ENCODE assay signal across 22 cellular contexts in the genomic region with DNA sequence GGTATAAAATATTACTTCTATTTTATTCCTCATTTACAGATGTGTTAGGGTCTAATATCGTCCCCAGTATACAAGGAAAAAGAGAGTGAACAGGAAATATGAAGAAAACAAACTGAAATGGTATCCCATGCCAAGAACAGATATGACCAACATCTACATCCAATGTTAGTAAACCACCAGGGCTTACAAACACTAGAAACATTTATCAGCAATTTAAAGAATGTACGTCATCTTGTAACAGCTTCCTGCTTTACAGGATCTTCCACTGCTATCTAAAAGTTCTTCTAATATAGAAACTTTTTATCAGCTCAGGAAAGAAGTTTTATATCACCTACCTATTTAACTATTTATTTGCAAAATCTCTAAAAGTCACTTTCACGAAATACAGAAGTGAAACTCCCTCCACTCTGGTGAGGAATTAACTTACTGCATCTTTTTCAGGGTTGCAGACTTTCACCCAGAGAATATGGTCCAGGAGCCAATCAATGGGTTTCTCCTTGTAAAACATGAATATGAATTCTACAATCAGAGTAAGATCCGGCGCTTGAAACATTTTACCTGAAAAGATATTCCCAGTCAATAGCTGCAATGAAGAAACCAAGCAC. TPM values are rescaled to one million over a fixed set of nuclear protein-coding genes. Genes with fewer than 3 reads are reported as not detected.
DNase-seq lines count a peak whose midpoint lies in the region; ATAC-seq and TF ChIP-seq lines count a peak whose summit lies in the region.
"Had no signal": no experiment of that assay in that cellular context is flagged by ENCODE, and none has a peak within 500 bp of the region (broad histone marks: within the 10 kb centered on the region; RNA-seq: fewer than 3 reads in every experiment).

No MANE protein-coding gene starts in this region.

- peak overlapping the region; percentile 33 for H3K27ac Mint-ChIP-seq in activated CD4-positive, alpha-beta T cell treated with anti-CD3 and anti-CD28 coated beads for 36 hours
- peak overlapping the region; percentile 40 to 89 (median 82) for H3K27ac Mint-ChIP-seq in immature natural killer cell
- H3K27ac Mint-ChIP-seq: neural progenitor cell had no signal

- BruUV-seq in OCI-LY7 (replicated peaks; lab: Mats Ljungman, UMichigan): no TSS peak

- H3K36me3 Mint-ChIP-seq in activated CD4-positive, alpha-beta T cell treated with anti-CD3 and anti-CD28 coated beads for 36 hours (ENCODE audit: low read depth): peaks cover 23% of the 10 kb centered on the region
- peaks cover 23 to 46% (median 34%) of the 10 kb centered on the region in 3 donors for H3K36me3 Mint-ChIP-seq in immature natural killer cell
- H3K36me3 Mint-ChIP-seq: neural progenitor cell had no signal

- H3K27me3 Mint-ChIP-seq in activated CD4-positive, alpha-beta T cell treated with anti-CD3 and anti-CD28 coated beads for 36 hours: no peaks in the 10 kb centered on the region
- peaks cover 0 to 6% (median 2%) of the 10 kb centered on the region in 3 donors for H3K27me3 Mint-ChIP-seq in immature natural killer cell (ENCODE audit: low read depth in 3 of 3)

- H3K4me3 ChIP-seq in OCI-LY7 (ENCODE audit: low read depth, low read length, poor library complexity, severe bottlenecking) (no peak overlapping the region), colonic mucosa (no peak overlapping the region)
- H3K4me3 ChIP-seq: A549, cardiac muscle cell, dorsolateral prefrontal cortex, neural progenitor cell, sigmoid colon had no signal

- H3K9me3 ChIP-seq in OCI-LY7 (ENCODE audit: low read length): no peaks in the 10 kb centered on the region
- no peaks in the 10 kb centered on the region for H3K9me3 ChIP-seq in colonic mucosa
- H3K9me3 ChIP-seq: A549, BE2C, sigmoid colon had no signal

- H3K4me1 ChIP-seq in OCI-LY7 (ENCODE audit: insufficient read depth, low read length, poor library complexity, severe bottlenecking): peaks cover 15% of the 10 kb centered on the region
- no peaks in the 10 kb centered on the region for H3K4me1 ChIP-seq in colonic mucosa
- H3K4me1 ChIP-seq: A549, BE2C, neural progenitor cell, sigmoid colon had no signal

- intact Hi-C loops in activated CD4-positive, alpha-beta T cell treated with anti-CD3 and anti-CD28 coated beads for 36 hours (cut with DNase I, micrococcal nuclease): no loop called here
- intact Hi-C loops in OCI-LY7 (cut with micrococcal nuclease; ENCODE audit: unreplicated experiment) (no loop called here), colonic mucosa (cut with DNase I) (loop anchor here (10.0 kb wide), 1 partner anchor 421 kb away; no protein-coding TSS in a partner anchor)

- CTCF ChIA-PET in activated CD4-positive, alpha-beta T cell treated with anti-CD3 and anti-CD28 coated beads for 36 hours (lab: Charles Lee): interaction anchor here (0.6 to 1.7 kb wide), 2 partner anchors 147 to 197 kb away, joined by 3 to 4 read pairs; no protein-coding TSS in a partner anchor
- CTCF ChIA-PET in OCI-LY7 (lab: Charles Lee; ENCODE audit: unreplicated experiment): no interaction called here

- no peaks in the 10 kb centered on the region for H4K20me1 ChIP-seq in OCI-LY7 (ENCODE audit: insufficient read depth, low read length)

- H3K4me1 Mint-ChIP-seq in activated CD4-positive, alpha-beta T cell treated with anti-CD3 and anti-CD28 coated beads for 36 hours: peaks cover 14% of the 10 kb centered on the region
- H3K4me1 Mint-ChIP-seq in immature natural killer cell: peaks cover 47 to 69% of the 10 kb centered on the region in 2 donors
- H3K4me1 Mint-ChIP-seq: neural progenitor cell had no signal

- H3K79me2 ChIP-seq in OCI-LY7 (ENCODE audit: insufficient read depth, low read depth, low read length): no peaks in the 10 kb centered on the region

- H3K9ac ChIP-seq in colonic mucosa (ENCODE audit: low read depth in 2 of 2, low read length in 2 of 2): no peak overlapping the region
- H3K9ac ChIP-seq: neural progenitor cell had no signal

- no peaks in the 10 kb centered on the region for H3K9me2 ChIP-seq in OCI-LY7 (ENCODE audit: insufficient read depth, low read length)

- H3K27me3 ChIP-seq in colonic mucosa: no peaks in the 10 kb centered on the region
- H3K27me3 ChIP-seq: BE2C, cardiac muscle cell, dorsolateral prefrontal cortex, neural progenitor cell, sigmoid colon had no signal

- POLR2A ChIA-PET in activated CD4-positive, alpha-beta T cell treated with anti-CD3 and anti-CD28 coated beads for 36 hours (lab: Charles Lee): no interaction called here
- POLR2A ChIA-PET in OCI-LY7 (lab: Charles Lee): no interaction called here

- H2AFZ ChIP-seq in OCI-LY7 (ENCODE audit: low read length): no peak overlapping the region
- H2AFZ ChIP-seq: neural progenitor cell had no signal

- H3K4me2 ChIP-seq in OCI-LY7 (ENCODE audit: low read length): peak overlapping the region; percentile 5; the same call in 1 of the 2 replicates
- H3K4me2 ChIP-seq: A549, neural progenitor cell had no signal

- H3K36me3 ChIP-seq in OCI-LY7 (ENCODE audit: insufficient read depth, low read length): peaks cover 5% of the 10 kb centered on the region; the same call in 1 of the 2 replicates
- H3K36me3 ChIP-seq in colonic mucosa: no peaks in the 10 kb centered on the region
- H3K36me3 ChIP-seq: BE2C, cardiac muscle cell, neural progenitor cell had no signal

- H3K4me3 Mint-ChIP-seq in activated CD4-positive, alpha-beta T cell treated with anti-CD3 and anti-CD28 coated beads for 36 hours: no peak overlapping the region
- H3K4me3 Mint-ChIP-seq in immature natural killer cell: no peak overlapping the region
- H3K4me3 Mint-ChIP-seq: neural progenitor cell had no signal

- ATAC-seq in activated CD4-positive, alpha-beta T cell treated with anti-CD3 and anti-CD28 coated beads for 36 hours: no peak
- ATAC-seq in stimulated activated naive CD8-positive, alpha-beta T cell treated with anti-CD3 and anti-CD28 coated beads, Interleukin-15, Interleukin-2, amounts not matched to agents 100 U/mL and 50 U/mL, for 24 hours: no peak
- ATAC-seq: A549 had no signal

- no peaks in the 10 kb centered on the region for H3K9me3 Mint-ChIP-seq in activated CD4-positive, alpha-beta T cell treated with anti-CD3 and anti-CD28 coated beads for 36 hours (ENCODE audit: low read depth)
- no peaks in the 10 kb centered on the region for H3K9me3 Mint-ChIP-seq in immature natural killer cell
- H3K9me3 Mint-ChIP-seq: neural progenitor cell had no signal

- no peak for DNase-seq in activated CD4-positive, alpha-beta T cell treated with anti-CD3 and anti-CD28 coated beads for 36 hours
- DNase-seq in activated CD4-positive, alpha-beta T cell treated with anti-CD3 and anti-CD28 coated beads, Interleukin-2, amount 50 U/mL, for 48 hours: no peak
- DNase-seq in EH (ENCODE audit: low read depth): peak; percentile 16
- DNase-seq in OCI-LY7 (ENCODE audit: low spot score): peak; percentile 14
- DNase-seq in immature natural killer cell: no peak
- no peak for DNase-seq in colonic mucosa
- no peak for DNase-seq in stimulated activated naive CD8-positive, alpha-beta T cell treated with anti-CD3 and anti-CD28 coated beads, Interleukin-15, Interleukin-2, amounts not matched to agents 100 U/mL and 50 U/mL, for 24 hours
- DNase-seq in NCI-H510A treated with DMSO at 0.1 percent for 48 hours (lab: John Stamatoyannopoulos, UW): no peak
- DNase-seq: amniotic stem cell, BE2C, dorsolateral prefrontal cortex, hippocampal formation, IMR-90, NCI-H1436 treated with DMSO at 0.1 percent for 48 hours, NCI-H526 treated with DMSO at 0.1 percent for 48 hours, sigmoid colon, T-helper 9 cell had no signal

- TF ChIP-seq CTCF in OCI-LY7 (conservative IDR thresholded peaks at IDR 0.05; ENCODE audit: low read length): no peak
- no peak for TF ChIP-seq CTCF in colonic mucosa (IDR thresholded peaks at IDR 0.05)

- H3K27ac ChIP-seq in OCI-LY7 (ENCODE audit: low read depth, low read length, poor library complexity, severe bottlenecking) (no peak overlapping the region), colonic mucosa (no peak overlapping the region)
- H3K27ac ChIP-seq: A549, cardiac muscle cell, dorsolateral prefrontal cortex, epithelial cell of prostate, neural progenitor cell, RWPE1, sigmoid colon had no signal

RNA-seq across cellular contexts. Expression of a gene that starts 35.2 kb away (rescaled TPM):
- total RNA-seq in activated CD4-positive, alpha-beta T cell treated with anti-CD3 and anti-CD28 coated beads for 36 hours: 10 to 100 TPM; 21.1 to 31.4 TPM
- 19.2 and 24.4 TPM in 2 replicates for total RNA-seq in OCI-LY7 (2014; rRNA removed; shearing (Covaris generic))
- 33.3 and 33.7 TPM in 2 replicates for total RNA-seq in OCI-LY7 (2022)
- 10 to 100 TPM; 42.1 to 73.4 (median 58.6) TPM for polyA plus RNA-seq in immature natural killer cell
- 10 to 100 TPM; 29.9 to 30.8 TPM for total RNA-seq in colonic mucosa

RNA-seq across cellular contexts. Expression of a gene that starts 35.3 kb away (rescaled TPM):
- 10 to 100 TPM; 17.7 to 33.2 TPM for total RNA-seq in activated CD4-positive, alpha-beta T cell treated with anti-CD3 and anti-CD28 coated beads for 36 hours
- 40.0 and 50.1 TPM in 2 replicates for total RNA-seq in OCI-LY7 (2014; rRNA removed; shearing (Covaris generic))
- total RNA-seq in OCI-LY7 (2022) (32.8 and 33.6 TPM in 2 replicates), colonic mucosa (10 to 100 TPM; 23.5 to 27.1 TPM)
- polyA plus RNA-seq in immature natural killer cell: 10 to 100 TPM; 34.0 to 54.6 (median 37.5) TPM

Comparison
In these comparisons a context has a peak if more than half of its experiments do, and no peak if none do; other contexts are left out.
1. DNase-seq: peak in EH (single experiment) and OCI-LY7 (single experiment); none in activated CD4-positive, alpha-beta T cell treated with anti-CD3 and anti-CD28 coated beads for 36 hours (single experiment), activated CD4-positive, alpha-beta T cell treated with anti-CD3 and anti-CD28 coated beads, Interleukin-2, amount 50 U/mL, for 48 hours (0 of 2), immature natural killer cell (0 of 3), colonic mucosa (single experiment), stimulated activated naive CD8-positive, alpha-beta T cell treated with anti-CD3 and anti-CD28 coated beads, Interleukin-15, Interleukin-2, amounts not matched to agents 100 U/mL and 50 U/mL, for 24 hours (single experiment) and NCI-H510A treated with DMSO at 0.1 percent for 48 hours (single experiment).